In the genomic region with DNA sequence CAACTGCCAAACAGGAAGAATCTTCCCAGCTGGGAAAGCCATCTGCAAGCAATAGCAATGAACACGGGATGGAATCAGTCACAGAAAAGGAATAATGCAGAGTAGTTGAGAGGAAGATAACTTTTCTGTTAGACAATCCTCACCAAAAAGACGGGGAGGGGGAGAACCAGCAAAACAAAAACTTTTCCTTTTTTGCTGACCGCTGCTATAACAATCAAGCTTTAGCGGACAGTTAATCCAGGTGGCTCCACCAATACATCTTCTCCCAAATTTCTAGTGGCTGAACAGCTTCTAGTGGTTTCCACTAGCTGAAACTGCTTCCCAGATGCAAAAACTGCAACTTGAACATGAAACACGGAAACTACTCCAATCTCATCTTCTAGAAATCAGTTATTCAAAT, we compare ENCODE assay signal across 9 cellular contexts. TPM values are rescaled to one million over a fixed set of nuclear protein-coding genes. Genes with fewer than 3 reads are reported as not detected.
DNase-seq lines count a peak whose midpoint lies in the region; TF ChIP-seq lines count a peak whose summit lies in the region.
"Had no signal": no experiment of that assay in that cellular context is flagged by ENCODE, and none has a peak within 500 bp of the region (broad histone marks: within the 10 kb centered on the region; RNA-seq: fewer than 3 reads in every experiment).

No MANE protein-coding gene starts in this region.

- H3K79me1 ChIP-seq in mesendoderm (ENCODE audit: low read length): peaks cover 6% of the 10 kb centered on the region

- intact Hi-C loops in left ventricle myocardium inferior (cut with micrococcal nuclease): no loop called here
- intact Hi-C loops in cardiac septum (cut with DNase I): loop anchor here (5.0 kb wide), 3 partner anchors 46 to 171 kb away; a partner anchor contains a TSS
- intact Hi-C loops in vagina (cut with DNase I): loop anchor here (10.0 kb wide), 2 partner anchors 48 to 88 kb away; a partner anchor contains a TSS

- no CpG with 5 or more reads among the region's 5 CpGs for WGBS in mesendoderm (ENCODE audit: extremely low coverage, insufficient coverage, low lambda C conversion rate)

- H3K23ac ChIP-seq in mesendoderm (ENCODE audit: low read length): no peak overlapping the region

- peak overlapping the region; percentile 99 for H3K27ac ChIP-seq in left ventricle myocardium inferior (replicated peaks)
- no peak overlapping the region for H3K27ac ChIP-seq in brain microvascular endothelial cell
- no peak overlapping the region for H3K27ac ChIP-seq in mesendoderm (ENCODE audit: low read depth, low read length)
- peak overlapping the region; percentile 85 for H3K27ac ChIP-seq in vagina

- no peaks in the 10 kb centered on the region for H3K9me3 ChIP-seq in left ventricle myocardium inferior (replicated peaks)
- H3K9me3 ChIP-seq in vagina: no peaks in the 10 kb centered on the region

- H3K4me1 ChIP-seq in left ventricle myocardium inferior: peaks cover 77% of the 10 kb centered on the region
- H3K4me1 ChIP-seq in mesendoderm (ENCODE audit: control insufficient read depth, low read depth, low read length): peaks cover 7% of the 10 kb centered on the region
- H3K4me1 ChIP-seq in vagina: peaks cover 67% of the 10 kb centered on the region

- peaks cover 58% of the 10 kb centered on the region for H3K79me2 ChIP-seq in mesendoderm (ENCODE audit: control insufficient read depth, insufficient read depth, low read length)

- no peak for TF ChIP-seq POLR2A in vagina (IDR thresholded peaks at IDR 0.05)

- DNase-seq in left ventricle myocardium inferior: no peak
- no peak for DNase-seq in cardiac septum (ENCODE audit: low spot score)
- no peak for DNase-seq in brain microvascular endothelial cell
- DNase-seq in mesendoderm: no peak
- no peak for DNase-seq in vagina (ENCODE audit: extremely low spot score in 2 of 2)
- DNase-seq in SW 1271 (lab: John Stamatoyannopoulos, UW): no peak
- no peak for DNase-seq in iPS-NIHi11 (ENCODE audit: low spot score)
- no peak for DNase-seq in putamen (ENCODE audit: low spot score)
- DNase-seq: NCI-H2029 had no signal

- H2BK5ac ChIP-seq in mesendoderm (ENCODE audit: low read length): no peak overlapping the region

- no peak overlapping the region for H3K18ac ChIP-seq in mesendoderm (ENCODE audit: low read length)

- peak overlapping the region; percentile 97 for H3K56ac ChIP-seq in mesendoderm (ENCODE audit: low read length)

- H3K27me3 ChIP-seq in left ventricle myocardium inferior (ENCODE audit: low read depth): no peaks in the 10 kb centered on the region
- no peaks in the 10 kb centered on the region for H3K27me3 ChIP-seq in brain microvascular endothelial cell (replicated peaks)
- H3K27me3 ChIP-seq in mesendoderm (ENCODE audit: insufficient read depth, low read length, poor library complexity): no peaks in the 10 kb centered on the region
- H3K27me3 ChIP-seq in vagina: no peaks in the 10 kb centered on the region

- H3K4ac ChIP-seq in mesendoderm (ENCODE audit: low read depth, low read length): peak overlapping the region; percentile 97

- no peak for TF ChIP-seq CTCF in left ventricle myocardium inferior (IDR thresholded peaks at IDR 0.05; ENCODE audit: borderline replicate concordance)
- TF ChIP-seq CTCF in brain microvascular endothelial cell (IDR thresholded peaks at IDR 0.05; ENCODE audit: low read depth, low read length, missing control alignments): no peak
- TF ChIP-seq CTCF in vagina (IDR thresholded peaks at IDR 0.05): no peak

- peak overlapping the region; percentile 99 for H3K4me3 ChIP-seq in left ventricle myocardium inferior
- peak overlapping the region; percentile 77 for H3K4me3 ChIP-seq in brain microvascular endothelial cell (ENCODE audit: low read depth, low read length)
- peak overlapping the region; percentile 91 for H3K4me3 ChIP-seq in mesendoderm (ENCODE audit: low read length)
- peak overlapping the region; percentile 77 to 85 for H3K4me3 ChIP-seq in vagina

- peak overlapping the region; percentile 96 for H3K9ac ChIP-seq in mesendoderm (ENCODE audit: low read length)

- in situ Hi-C loops in brain microvascular endothelial cell (cut with HindIII; ENCODE audit: low pct_ligation_motif_present, low sequenced_read_pairs): no loop called here

- H3K4me2 ChIP-seq in mesendoderm (ENCODE audit: low read length): peak overlapping the region; percentile 19

- H2BK120ac ChIP-seq in mesendoderm (ENCODE audit: low read depth, low read length): no peak overlapping the region

- H2BK15ac ChIP-seq in mesendoderm (replicated peaks; ENCODE audit: low read depth): no peak overlapping the region

- no peak overlapping the region for H2AK5ac ChIP-seq in mesendoderm (ENCODE audit: low read length)

- no peak overlapping the region for H4K5ac ChIP-seq in mesendoderm (ENCODE audit: low read length)

- H3K36me3 ChIP-seq in left ventricle myocardium inferior (peaks cover 23% of the 10 kb centered on the region), brain microvascular endothelial cell (replicated peaks) (peaks cover 4% of the 10 kb centered on the region), mesendoderm (ENCODE audit: control insufficient read depth, insufficient read depth, low read length) (peaks cover 5% of the 10 kb centered on the region), vagina (peaks cover 0 to 9% of the 10 kb centered on the region in 2 donors)

- no peak overlapping the region for H4K8ac ChIP-seq in mesendoderm (ENCODE audit: low read depth, low read length)

RNA-seq across cellular contexts. Expression of a gene that starts 1.0 kb away (rescaled TPM):
- total RNA-seq in left ventricle myocardium inferior (39.7 TPM), cardiac septum (32.0 TPM), vagina (30.2 TPM)
- 46.0 TPM for polyA plus RNA-seq in mesendoderm (2013, experiment 1 of 2)
- 46.4 TPM for polyA plus RNA-seq in mesendoderm (2013, experiment 2 of 2)

RNA-seq across cellular contexts. Expression of a gene that starts 40.2 kb away (rescaled TPM):
- total RNA-seq in left ventricle myocardium inferior (17.7 TPM), cardiac septum (14.4 TPM), vagina (4.2 TPM)
- 22.9 TPM for polyA plus RNA-seq in mesendoderm (2013, experiment 1 of 2)
- polyA plus RNA-seq in mesendoderm (2013, experiment 2 of 2): 23.5 TPM

Comparison
In these comparisons a context has a peak if more than half of its experiments do, and no peak if none do; other contexts are left out.
1. H3K27ac ChIP-seq: peak in left ventricle myocardium inferior (single experiment) and vagina (single experiment); none in brain microvascular endothelial cell (single experiment) and mesendoderm (single experiment).
2. Peak in every context shown above with its lines, with median percentiles within 50 percentile points of each other: H3K4me3 ChIP-seq.